ENCODE assay signal across 8 cellular contexts in genomic region chr13:97125051-97125809, GRCh38.
DNase-seq lines count a peak whose midpoint lies in the region; ATAC-seq and TF ChIP-seq lines count a peak whose summit lies in the region.

No MANE protein-coding gene starts in this region.

- H3K36me3 ChIP-seq in adipocyte (ENCODE audit: control insufficient read depth, insufficient read depth, low read length, severe bottlenecking), result no peaks in the 10 kb centered on the region
- H3K36me3 ChIP-seq in kidney epithelial cell (ENCODE audit: control insufficient read depth, insufficient read depth, low read length), result no peaks in the 10 kb centered on the region
- no peaks in the 10 kb centered on the region for H3K36me3 ChIP-seq in thyroid gland

- TF ChIP-seq CTCF in NB4 (IDR thresholded peaks at IDR 0.05; ENCODE audit: low read depth, low read length) (no peak), kidney epithelial cell (IDR thresholded peaks at IDR 0.05; ENCODE audit: insufficient read depth, low read length, poor library complexity, severe bottlenecking) (no peak), thyroid gland (IDR thresholded peaks at IDR 0.05) (peak in 3 of 6 experiments; percentile 12 to 22 (median 13))

- peak overlapping the region; percentile 74 for H3K9ac ChIP-seq in adipocyte (ENCODE audit: low read length)

- peak; percentile 60 for DNase-seq in EL
- DNase-seq in NB4 (ENCODE audit: low read depth), result peak; percentile 64
- peak; percentile 94 for DNase-seq in adipocyte (ENCODE audit: low read depth)
- DNase-seq in kidney epithelial cell (ENCODE audit: low read depth), result peak; percentile 56
- DNase-seq in thyroid gland, result peak; percentile 42 to 65
- DNase-seq in left lobe of liver (ENCODE audit: low spot score), result no peak
- DNase-seq in posterior cingulate gyrus, result no peak

- H3K9me3 ChIP-seq in adipocyte (ENCODE audit: control insufficient read depth, low read length) (no peaks in the 10 kb centered on the region), thyroid gland (no peaks in the 10 kb centered on the region)

- H3K4me1 ChIP-seq in adipocyte (ENCODE audit: control insufficient read depth, insufficient read depth, low read length) (peaks cover 57% of the 10 kb centered on the region), thyroid gland (peaks cover 21 to 40% of the 10 kb centered on the region in 2 donors)

- TF ChIP-seq POLR2A in NB4 (IDR thresholded peaks at IDR 0.05; ENCODE audit: extremely low read depth, insufficient read length), result no peak
- no peak for TF ChIP-seq POLR2A in thyroid gland (IDR thresholded peaks at IDR 0.05)

- H3K27me3 ChIP-seq in adipocyte (replicated peaks; ENCODE audit: control insufficient read depth, insufficient read depth, low read length) (no peaks in the 10 kb centered on the region), kidney epithelial cell (ENCODE audit: control insufficient read depth, insufficient read depth, low read length) (no peaks in the 10 kb centered on the region), thyroid gland (no peaks in the 10 kb centered on the region)

- intact Hi-C loops in thyroid gland (cut with DNase I), result no loop called here
- intact Hi-C loops in posterior cingulate gyrus (cut with DNase I), result no loop called here

- 16 to 23% methylated on average over 8 of the region's 8 CpGs for WGBS in thyroid gland, 2 donors

- H3K4me3 ChIP-seq in NB4 (ENCODE audit: low read depth, low read length) (no peak overlapping the region), adipocyte (ENCODE audit: low read length) (peak overlapping the region; percentile 72), kidney epithelial cell (ENCODE audit: low read depth, low read length) (no peak overlapping the region), thyroid gland (replicated peaks in 1 of 3) (no peak overlapping the region)

- ATAC-seq in GM21447 (IDR thresholded peaks at IDR 0.05; ENCODE audit: unreplicated experiment) (peak; percentile 53), left lobe of liver (no peak)

- H3K27ac ChIP-seq in thyroid gland, result peak overlapping the region in 2 of 3 donors; percentile 33 to 41

Comparison
In these comparisons a context has a peak if more than half of its experiments do, and no peak if none do; other contexts are left out.
1. DNase-seq: peak in EL (single experiment), NB4 (single experiment), adipocyte (single experiment), kidney epithelial cell (single experiment) and thyroid gland (2 of 2); none in left lobe of liver (single experiment) and posterior cingulate gyrus (0 of 10).